In the genomic region with DNA sequence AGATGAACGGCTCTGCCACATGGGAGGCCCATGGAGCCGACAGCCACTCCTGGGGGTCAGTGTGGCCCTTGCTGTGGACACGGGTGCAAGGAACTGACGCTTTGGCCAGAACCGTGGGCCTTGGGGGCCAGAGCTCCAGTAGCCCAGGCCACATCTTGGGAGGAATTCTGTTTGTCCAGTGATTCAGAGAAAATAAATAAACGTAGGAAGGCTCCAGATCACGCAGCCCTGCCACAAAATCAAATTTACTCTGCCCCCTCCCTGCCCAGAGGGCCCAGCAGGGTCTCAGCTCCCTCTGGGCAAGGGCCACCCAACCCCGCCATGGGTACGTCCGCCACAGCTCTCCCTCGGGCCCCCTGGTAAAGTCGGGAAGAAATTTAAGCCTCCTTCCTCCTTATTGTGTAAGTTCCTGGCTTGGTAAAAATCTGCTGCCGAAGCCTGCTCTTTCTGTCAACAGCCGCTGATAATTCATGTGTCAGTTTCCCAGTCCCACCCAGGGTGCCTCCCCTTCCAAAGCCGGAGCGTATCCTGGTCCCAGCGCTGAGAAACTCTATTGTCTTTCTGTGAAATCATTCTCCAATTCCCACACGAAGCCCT, we compare ENCODE assay signal across 1 cellular context.
TF ChIP-seq lines count a peak whose summit lies in the region.

No MANE protein-coding gene starts in this region.

TF ChIP-seq in A549, 52 proteins besides CTCF, POLR2A, EP300 and RAD21 (continued from another document):
- TF ChIP-seq FOSL2 (IDR thresholded peaks at IDR 0.05) = peak; percentile 83
- TF ChIP-seq FOSL2 (CRISPR knock-in tag; IDR thresholded peaks at IDR 0.05) = peak; percentile 90
- no peak; the same call in 1 of the 2 replicates for TF ChIP-seq EHF (CRISPR knock-in tag; IDR thresholded peaks at IDR 0.05)
- TF ChIP-seq HOXA7 (CRISPR knock-in tag; IDR thresholded peaks at IDR 0.05) = no peak
- no peak for TF ChIP-seq HOXB5 (CRISPR knock-in tag; IDR thresholded peaks at IDR 0.05)
- no peak for TF ChIP-seq EHMT2 (IDR thresholded peaks at IDR 0.05; ENCODE audit: low read depth)
- no peak for TF ChIP-seq HEYL (CRISPR knock-in tag; IDR thresholded peaks at IDR 0.05)
- no peak for TF ChIP-seq SREBF2 (IDR thresholded peaks at IDR 0.05)
- no peak for TF ChIP-seq ZC3H11A (IDR thresholded peaks at IDR 0.05)
- TF ChIP-seq CEBPB (IDR thresholded peaks at IDR 0.05) = peak; percentile 71 to 86
- TF ChIP-seq FOSB (CRISPR knock-in tag; IDR thresholded peaks at IDR 0.05) = no peak
- TF ChIP-seq SMC3 (IDR thresholded peaks at IDR 0.05) = no peak; the same call in 2 of the 3 replicates
- TF ChIP-seq CBX2 (IDR thresholded peaks at IDR 0.05; ENCODE audit: borderline replicate concordance, low read depth) = no peak
- TF ChIP-seq, protein P1, sequence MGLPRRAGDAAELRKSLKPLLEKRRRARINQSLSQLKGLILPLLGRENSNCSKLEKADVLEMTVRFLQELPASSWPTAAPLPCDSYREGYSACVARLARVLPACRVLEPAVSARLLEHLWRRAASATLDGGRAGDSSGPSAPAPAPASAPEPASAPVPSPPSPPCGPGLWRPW (IDR thresholded peaks at IDR 0.05) = no peak
- TF ChIP-seq, protein P2, sequence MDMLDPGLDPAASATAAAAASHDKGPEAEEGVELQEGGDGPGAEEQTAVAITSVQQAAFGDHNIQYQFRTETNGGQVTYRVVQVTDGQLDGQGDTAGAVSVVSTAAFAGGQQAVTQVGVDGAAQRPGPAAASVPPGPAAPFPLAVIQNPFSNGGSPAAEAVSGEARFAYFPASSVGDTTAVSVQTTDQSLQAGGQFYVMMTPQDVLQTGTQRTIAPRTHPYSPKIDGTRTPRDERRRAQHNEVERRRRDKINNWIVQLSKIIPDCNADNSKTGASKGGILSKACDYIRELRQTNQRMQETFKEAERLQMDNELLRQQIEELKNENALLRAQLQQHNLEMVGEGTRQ (IDR thresholded peaks at IDR 0.05) = no peak
- no peak for TF ChIP-seq CHD4 (IDR thresholded peaks at IDR 0.05; ENCODE audit: borderline replicate concordance)
- peak; percentile 94 for TF ChIP-seq JUNB (IDR thresholded peaks at IDR 0.05)
- TF ChIP-seq RNF2 (IDR thresholded peaks at IDR 0.05; ENCODE audit: borderline replicate concordance, low read depth) = no peak
- TF ChIP-seq, protein P3, sequence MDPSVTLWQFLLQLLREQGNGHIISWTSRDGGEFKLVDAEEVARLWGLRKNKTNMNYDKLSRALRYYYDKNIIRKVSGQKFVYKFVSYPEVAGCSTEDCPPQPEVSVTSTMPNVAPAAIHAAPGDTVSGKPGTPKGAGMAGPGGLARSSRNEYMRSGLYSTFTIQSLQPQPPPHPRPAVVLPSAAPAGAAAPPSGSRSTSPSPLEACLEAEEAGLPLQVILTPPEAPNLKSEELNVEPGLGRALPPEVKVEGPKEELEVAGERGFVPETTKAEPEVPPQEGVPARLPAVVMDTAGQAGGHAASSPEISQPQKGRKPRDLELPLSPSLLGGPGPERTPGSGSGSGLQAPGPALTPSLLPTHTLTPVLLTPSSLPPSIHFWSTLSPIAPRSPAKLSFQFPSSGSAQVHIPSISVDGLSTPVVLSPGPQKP (IDR thresholded peaks at IDR 0.05; ENCODE audit: low read depth, low read length) = no peak
- TF ChIP-seq, protein P4, sequence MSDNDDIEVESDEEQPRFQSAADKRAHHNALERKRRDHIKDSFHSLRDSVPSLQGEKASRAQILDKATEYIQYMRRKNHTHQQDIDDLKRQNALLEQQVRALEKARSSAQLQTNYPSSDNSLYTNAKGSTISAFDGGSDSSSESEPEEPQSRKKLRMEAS (IDR thresholded peaks at IDR 0.05) = no peak; the same call in 1 of the 2 replicates
- TF ChIP-seq NR3C1 (IDR thresholded peaks at IDR 0.05) = no peak
- TF ChIP-seq TFCP2L1 (CRISPR knock-in tag; IDR thresholded peaks at IDR 0.05) = no peak
- TF ChIP-seq CHD2 (IDR thresholded peaks at IDR 0.05; ENCODE audit: low read length, partially characterized antibody) = no peak
- peak; percentile 91 for TF ChIP-seq GATA3 (IDR thresholded peaks at IDR 0.05; ENCODE audit: borderline replicate concordance)
- no peak for TF ChIP-seq ZFP36 (IDR thresholded peaks at IDR 0.05; ENCODE audit: borderline replicate concordance, partially characterized antibody)
- no peak for TF ChIP-seq FOXS1 (CRISPR knock-in tag; IDR thresholded peaks at IDR 0.05)
- TF ChIP-seq NFE2L2 (conservative IDR thresholded peaks at IDR 0.05; ENCODE audit: low read length) = no peak
- no peak for TF ChIP-seq MAFK (IDR thresholded peaks at IDR 0.05; ENCODE audit: partially characterized antibody)
- no peak for TF ChIP-seq RARB (CRISPR knock-in tag; IDR thresholded peaks at IDR 0.05)
- no peak; the same call in 1 of the 2 replicates for TF ChIP-seq MYC (IDR thresholded peaks at IDR 0.05; ENCODE audit: borderline replicate concordance, low read length)
- TF ChIP-seq PHF8 (IDR thresholded peaks at IDR 0.05; ENCODE audit: borderline replicate concordance, low read depth) = no peak
- TF ChIP-seq RCOR1 (IDR thresholded peaks at IDR 0.05; ENCODE audit: low read depth, low read length) = no peak
- no peak for TF ChIP-seq ZSCAN20 (CRISPR knock-in tag; IDR thresholded peaks at IDR 0.05)
- no peak for TF ChIP-seq RFX5 (IDR thresholded peaks at IDR 0.05)
- TF ChIP-seq ZNF302 (CRISPR knock-in tag; IDR thresholded peaks at IDR 0.05) = no peak
- no peak for TF ChIP-seq MAZ (IDR thresholded peaks at IDR 0.05; ENCODE audit: borderline replicate concordance, low read depth, low read length)
- no peak for TF ChIP-seq BHLHE40 (IDR thresholded peaks at IDR 0.05; ENCODE audit: low read depth, low read length)
- no peak for TF ChIP-seq HDAC2 (IDR thresholded peaks at IDR 0.05)
- no peak for TF ChIP-seq KDM5A (IDR thresholded peaks at IDR 0.05)
- TF ChIP-seq, protein P5, sequence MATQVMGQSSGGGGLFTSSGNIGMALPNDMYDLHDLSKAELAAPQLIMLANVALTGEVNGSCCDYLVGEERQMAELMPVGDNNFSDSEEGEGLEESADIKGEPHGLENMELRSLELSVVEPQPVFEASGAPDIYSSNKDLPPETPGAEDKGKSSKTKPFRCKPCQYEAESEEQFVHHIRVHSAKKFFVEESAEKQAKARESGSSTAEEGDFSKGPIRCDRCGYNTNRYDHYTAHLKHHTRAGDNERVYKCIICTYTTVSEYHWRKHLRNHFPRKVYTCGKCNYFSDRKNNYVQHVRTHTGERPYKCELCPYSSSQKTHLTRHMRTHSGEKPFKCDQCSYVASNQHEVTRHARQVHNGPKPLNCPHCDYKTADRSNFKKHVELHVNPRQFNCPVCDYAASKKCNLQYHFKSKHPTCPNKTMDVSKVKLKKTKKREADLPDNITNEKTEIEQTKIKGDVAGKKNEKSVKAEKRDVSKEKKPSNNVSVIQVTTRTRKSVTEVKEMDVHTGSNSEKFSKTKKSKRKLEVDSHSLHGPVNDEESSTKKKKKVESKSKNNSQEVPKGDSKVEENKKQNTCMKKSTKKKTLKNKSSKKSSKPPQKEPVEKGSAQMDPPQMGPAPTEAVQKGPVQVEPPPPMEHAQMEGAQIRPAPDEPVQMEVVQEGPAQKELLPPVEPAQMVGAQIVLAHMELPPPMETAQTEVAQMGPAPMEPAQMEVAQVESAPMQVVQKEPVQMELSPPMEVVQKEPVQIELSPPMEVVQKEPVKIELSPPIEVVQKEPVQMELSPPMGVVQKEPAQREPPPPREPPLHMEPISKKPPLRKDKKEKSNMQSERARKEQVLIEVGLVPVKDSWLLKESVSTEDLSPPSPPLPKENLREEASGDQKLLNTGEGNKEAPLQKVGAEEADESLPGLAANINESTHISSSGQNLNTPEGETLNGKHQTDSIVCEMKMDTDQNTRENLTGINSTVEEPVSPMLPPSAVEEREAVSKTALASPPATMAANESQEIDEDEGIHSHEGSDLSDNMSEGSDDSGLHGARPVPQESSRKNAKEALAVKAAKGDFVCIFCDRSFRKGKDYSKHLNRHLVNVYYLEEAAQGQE (IDR thresholded peaks at IDR 0.05) = no peak
- TF ChIP-seq NPAS2 (CRISPR knock-in tag; IDR thresholded peaks at IDR 0.05; ENCODE audit: borderline replicate concordance) = no peak
- TF ChIP-seq KDM1A (IDR thresholded peaks at IDR 0.05; ENCODE audit: low read depth) = no peak
- TF ChIP-seq, protein P6, sequence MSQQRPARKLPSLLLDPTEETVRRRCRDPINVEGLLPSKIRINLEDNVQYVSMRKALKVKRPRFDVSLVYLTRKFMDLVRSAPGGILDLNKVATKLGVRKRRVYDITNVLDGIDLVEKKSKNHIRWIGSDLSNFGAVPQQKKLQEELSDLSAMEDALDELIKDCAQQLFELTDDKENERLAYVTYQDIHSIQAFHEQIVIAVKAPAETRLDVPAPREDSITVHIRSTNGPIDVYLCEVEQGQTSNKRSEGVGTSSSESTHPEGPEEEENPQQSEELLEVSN (IDR thresholded peaks at IDR 0.05; ENCODE audit: borderline replicate concordance, low read depth) = peak; percentile 45; the same call in 1 of the 2 replicates
- TF ChIP-seq, protein P7, sequence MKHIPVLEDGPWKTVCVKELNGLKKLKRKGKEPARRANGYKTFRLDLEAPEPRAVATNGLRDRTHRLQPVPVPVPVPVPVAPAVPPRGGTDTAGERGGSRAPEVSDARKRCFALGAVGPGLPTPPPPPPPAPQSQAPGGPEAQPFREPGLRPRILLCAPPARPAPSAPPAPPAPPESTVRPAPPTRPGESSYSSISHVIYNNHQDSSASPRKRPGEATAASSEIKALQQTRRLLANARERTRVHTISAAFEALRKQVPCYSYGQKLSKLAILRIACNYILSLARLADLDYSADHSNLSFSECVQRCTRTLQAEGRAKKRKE (CRISPR knock-in tag; IDR thresholded peaks at IDR 0.05; ENCODE audit: low read depth) = no peak; the same call in 1 of the 2 replicates
- TF ChIP-seq, protein P8, sequence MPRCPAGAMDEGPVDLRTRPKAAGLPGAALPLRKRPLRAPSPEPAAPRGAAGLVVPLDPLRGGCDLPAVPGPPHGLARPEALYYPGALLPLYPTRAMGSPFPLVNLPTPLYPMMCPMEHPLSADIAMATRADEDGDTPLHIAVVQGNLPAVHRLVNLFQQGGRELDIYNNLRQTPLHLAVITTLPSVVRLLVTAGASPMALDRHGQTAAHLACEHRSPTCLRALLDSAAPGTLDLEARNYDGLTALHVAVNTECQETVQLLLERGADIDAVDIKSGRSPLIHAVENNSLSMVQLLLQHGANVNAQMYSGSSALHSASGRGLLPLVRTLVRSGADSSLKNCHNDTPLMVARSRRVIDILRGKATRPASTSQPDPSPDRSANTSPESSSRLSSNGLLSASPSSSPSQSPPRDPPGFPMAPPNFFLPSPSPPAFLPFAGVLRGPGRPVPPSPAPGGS (IDR thresholded peaks at IDR 0.05) = peak; percentile 83; the same call in 2 of the 3 replicates
- no peak for TF ChIP-seq HOXB13 (CRISPR knock-in tag; IDR thresholded peaks at IDR 0.05; ENCODE audit: low read depth)
- TF ChIP-seq POLR2AphosphoS2 (conservative IDR thresholded peaks at IDR 0.05; ENCODE audit: low read length) = no peak
- no peak for TF ChIP-seq ESRRA (IDR thresholded peaks at IDR 0.05; ENCODE audit: borderline replicate concordance, low read length)
- no peak for TF ChIP-seq CBX8 (IDR thresholded peaks at IDR 0.05)
- TF ChIP-seq JUN (IDR thresholded peaks at IDR 0.05) = peak; percentile 85 to 92
- TF ChIP-seq TP53 (CRISPR knock-in tag; IDR thresholded peaks at IDR 0.05) = no peak
